ENCODE assay signal across 2 cellular contexts in the genomic region with DNA sequence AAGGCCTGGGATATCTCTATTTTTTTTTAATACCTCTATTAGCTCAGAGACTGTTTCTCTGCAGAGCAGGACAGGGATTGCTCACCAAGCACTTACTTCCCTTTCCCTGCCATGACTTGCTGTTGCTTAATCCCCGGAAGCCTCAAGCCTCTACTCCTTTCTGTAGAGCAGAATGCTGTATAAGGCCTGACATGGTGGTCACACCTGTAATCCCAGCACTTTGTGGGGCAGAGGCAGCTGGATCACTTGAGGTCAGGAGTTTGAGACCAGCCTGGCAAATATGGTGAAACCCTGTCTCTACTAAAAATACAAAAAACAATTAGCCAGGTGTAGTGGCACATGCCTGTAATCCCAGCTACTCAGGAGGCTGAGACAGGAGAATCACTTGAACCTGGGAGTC.
A peak's percentile ranks its signal among the peaks of the same experiment; 100 is the strongest.
TF ChIP-seq lines count a peak whose summit lies in the region.

No MANE protein-coding gene starts in this region.

TF ChIP-seq in A549, 52 proteins besides CTCF, POLR2A, EP300 and RAD21:
- peak; percentile 42; the same call in 1 of the 2 replicates for TF ChIP-seq EHF (CRISPR knock-in tag; IDR thresholded peaks at IDR 0.05)
- TF ChIP-seq HEYL (CRISPR knock-in tag; IDR thresholded peaks at IDR 0.05) = 0 out of 2 replicates have a peak, but pooled peaks have one; percentile 27
- 0 out of 2 replicates have a peak, but pooled peaks have one; percentile 43 for TF ChIP-seq HOXB5 (CRISPR knock-in tag; IDR thresholded peaks at IDR 0.05)
- TF ChIP-seq CEBPB (IDR thresholded peaks at IDR 0.05) = peak in 1 of 2 experiments; percentile 47; a peak in 1 of 4 replicates

TF ChIP-seq in GM12878, 131 proteins besides CTCF, POLR2A, EP300 and RAD21:
- TF ChIP-seq EED (IDR thresholded peaks at IDR 0.05; ENCODE audit: low read depth) (0 out of 2 replicates have a peak, but pooled peaks have one; percentile 13), SMARCA5 (IDR thresholded peaks at IDR 0.05) (peak; percentile 68; the same call in 1 of the 2 replicates), HDGF (IDR thresholded peaks at IDR 0.05) (peak; percentile 40; the same call in 1 of the 2 replicates)
